In the genomic region with DNA sequence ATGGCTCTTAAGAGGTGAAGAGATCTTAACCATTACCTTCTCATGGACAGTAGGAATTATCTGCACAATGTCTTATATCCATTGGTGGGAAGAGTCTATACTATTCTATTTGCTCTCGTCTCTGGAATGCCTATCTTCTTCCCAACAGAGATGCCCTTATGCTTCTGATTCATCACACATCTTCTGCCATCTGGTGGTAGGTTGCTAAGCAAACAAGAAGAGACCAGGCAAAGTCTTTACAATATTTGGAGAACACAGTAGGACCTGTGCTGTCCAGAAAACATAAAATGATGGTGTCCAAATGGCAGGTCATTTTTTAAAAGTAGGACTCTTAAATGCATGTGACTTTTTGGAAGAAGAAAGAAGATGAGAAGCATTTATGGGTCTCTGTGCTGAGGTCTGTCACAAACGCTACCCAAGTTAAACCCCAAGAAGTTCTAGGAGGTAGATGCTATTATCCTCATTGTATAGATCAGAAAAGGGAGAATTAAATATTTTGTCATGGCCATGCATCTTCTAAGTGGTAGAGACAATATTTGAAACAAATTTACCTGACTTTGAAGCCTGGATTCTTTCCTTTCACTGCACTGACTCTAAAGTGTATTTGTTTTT, we compare ENCODE assay signal across 8 cellular contexts.
A peak's percentile ranks its signal among the peaks of the same experiment; 100 is the strongest.
DNase-seq lines count a peak whose midpoint lies in the region; ATAC-seq and TF ChIP-seq lines count a peak whose summit lies in the region.

No MANE protein-coding gene starts in this region.

- no peak for ATAC-seq in foreskin keratinocyte
- ATAC-seq in naive thymus-derived CD4-positive, alpha-beta T cell: no peak

- H3K9me3 Mint-ChIP-seq in naive thymus-derived CD4-positive, alpha-beta T cell: peaks cover 0 to 7% (median 0%) of the 10 kb centered on the region in 11 donors

- peak; percentile 48 for TF ChIP-seq CTCF in foreskin keratinocyte (conservative IDR thresholded peaks at IDR 0.05)

- H3K36me3 Mint-ChIP-seq in naive thymus-derived CD4-positive, alpha-beta T cell: no peaks in the 10 kb centered on the region

- no peaks in the 10 kb centered on the region for H3K4me1 Mint-ChIP-seq in naive thymus-derived CD4-positive, alpha-beta T cell

- DNase-seq in DMS 273 treated with DMSO at 0.1 percent for 48 hours (lab: John Stamatoyannopoulos, UW) (peak; percentile 49), HEK293T (ENCODE audit: extremely low spot score) (peak; percentile 20), NCI-H446 (lab: John Stamatoyannopoulos, UW) (peak; percentile 38 to 62), foreskin keratinocyte (peak in 1 of 2 donors; percentile 15), HK-2 (ENCODE audit: unreplicated experiment) (no peak), epidermal melanocyte (ENCODE audit: insufficient read length, low spot score) (no peak)
- no peak for DNase-seq in activated CD8-positive, alpha-beta memory T cell treated with anti-CD3 and anti-CD28 coated beads for 24 hours
- no peak for DNase-seq in naive thymus-derived CD4-positive, alpha-beta T cell

- H3K4me3 ChIP-seq in naive thymus-derived CD4-positive, alpha-beta T cell (ENCODE audit: low read length): no peak overlapping the region

- intact Hi-C loops in naive thymus-derived CD4-positive, alpha-beta T cell (cut with micrococcal nuclease): no loop called here

- POLR2A ChIA-PET in HEK293T (lab: Yijun Ruan, JAX): no interaction called here
- POLR2A ChIA-PET in naive thymus-derived CD4-positive, alpha-beta T cell (lab: Charles Lee): no interaction called here

- no peaks in the 10 kb centered on the region for H3K4me1 ChIP-seq in foreskin keratinocyte
- no peaks in the 10 kb centered on the region for H3K4me1 ChIP-seq in naive thymus-derived CD4-positive, alpha-beta T cell (ENCODE audit: control insufficient read depth in 2 of 2, insufficient read depth in 2 of 2, low read length in 2 of 2)

- H3K9me3 ChIP-seq in naive thymus-derived CD4-positive, alpha-beta T cell (ENCODE audit: control insufficient read depth in 2 of 3, low read length in 3 of 3): no peaks in the 10 kb centered on the region

- CTCF ChIA-PET in HEK293T (lab: Yijun Ruan, JAX): no interaction called here
- CTCF ChIA-PET in naive thymus-derived CD4-positive, alpha-beta T cell (lab: Charles Lee): interaction anchor here (0.6 kb wide), 1 partner anchor 186 kb away, joined by 3 read pairs; no protein-coding TSS in a partner anchor

- no peak overlapping the region for H3K27ac Mint-ChIP-seq in naive thymus-derived CD4-positive, alpha-beta T cell

- no peaks in the 10 kb centered on the region for H3K36me3 ChIP-seq in naive thymus-derived CD4-positive, alpha-beta T cell (ENCODE audit: control insufficient read depth in 2 of 3, insufficient read depth in 3 of 3, low read length in 3 of 3)

- H3K27ac ChIP-seq in foreskin keratinocyte: no peak overlapping the region
- no peak overlapping the region for H3K27ac ChIP-seq in naive thymus-derived CD4-positive, alpha-beta T cell (ENCODE audit: low read depth, low read length)

- H3K27me3 Mint-ChIP-seq in naive thymus-derived CD4-positive, alpha-beta T cell: peaks cover 16 to 43% (median 28%) of the 10 kb centered on the region in 5 donors

- no peak overlapping the region for H3K4me3 Mint-ChIP-seq in naive thymus-derived CD4-positive, alpha-beta T cell

- no peaks in the 10 kb centered on the region for H3K27me3 ChIP-seq in foreskin keratinocyte
- peaks cover 0 to 6% of the 10 kb centered on the region in 2 donors for H3K27me3 ChIP-seq in naive thymus-derived CD4-positive, alpha-beta T cell (ENCODE audit: control insufficient read depth in 2 of 2, insufficient read depth in 2 of 2, low read length in 2 of 2)

TF ChIP-seq in HEK293T, 16 proteins besides CTCF, POLR2A, EP300 and RAD21:
- TF ChIP-seq SUZ12 (IDR thresholded peaks at IDR 0.05): no peak
- no peak for TF ChIP-seq L3MBTL2 (conservative IDR thresholded peaks at IDR 0.05)
- TF ChIP-seq CTBP1 (IDR thresholded peaks at IDR 0.05; ENCODE audit: borderline replicate concordance): no peak
- TF ChIP-seq TARDBP (IDR thresholded peaks at IDR 0.05): no peak
- no peak for TF ChIP-seq BHLHE40 (IDR thresholded peaks at IDR 0.05; ENCODE audit: borderline replicate concordance)
- no peak for TF ChIP-seq FOXM1 (IDR thresholded peaks at IDR 0.05; ENCODE audit: borderline replicate concordance)
- TF ChIP-seq FOXK2 (IDR thresholded peaks at IDR 0.05): no peak
- no peak for TF ChIP-seq HDGF (IDR thresholded peaks at IDR 0.05; ENCODE audit: borderline replicate concordance)
- no peak for TF ChIP-seq ZNF384 (IDR thresholded peaks at IDR 0.05)
- TF ChIP-seq ARNT (IDR thresholded peaks at IDR 0.05): no peak
- TF ChIP-seq FOXA1 (IDR thresholded peaks at IDR 0.05): no peak
- no peak for TF ChIP-seq LEF1 (IDR thresholded peaks at IDR 0.05; ENCODE audit: borderline replicate concordance)
- no peak for TF ChIP-seq NFRKB (IDR thresholded peaks at IDR 0.05)
- no peak for TF ChIP-seq SP1 (IDR thresholded peaks at IDR 0.05)
- TF ChIP-seq PKNOX1 (IDR thresholded peaks at IDR 0.05): no peak
TF ChIP-seq in HEK293T: peak in this region for 0.

Comparison
In these comparisons a context has a peak if more than half of its experiments do, and no peak if none do; other contexts are left out.
1. DNase-seq: peak in DMS 273 treated with DMSO at 0.1 percent for 48 hours (single experiment), HEK293T (single experiment) and NCI-H446 (2 of 2); none in HK-2 (single experiment), activated CD8-positive, alpha-beta memory T cell treated with anti-CD3 and anti-CD28 coated beads for 24 hours (single experiment), epidermal melanocyte (single experiment) and naive thymus-derived CD4-positive, alpha-beta T cell (0 of 9).